Comparison of ENCODE assay signal across 1 cellular context in genomic region chr19:33350538-33351309, GRCh38.
TF ChIP-seq lines count a peak whose summit lies in the region.

No MANE protein-coding gene starts in this region.

TF ChIP-seq in GM23338, 12 proteins besides CTCF, POLR2A, EP300 and RAD21:
- TF ChIP-seq STAT1 (IDR thresholded peaks at IDR 0.05; ENCODE audit: unreplicated experiment) (no peak), POLR2AphosphoS5 (IDR thresholded peaks at IDR 0.05; ENCODE audit: low read depth) (no peak), JUNB (IDR thresholded peaks at IDR 0.05; ENCODE audit: unreplicated experiment) (no peak), ZNF331 (CRISPR knock-in tag; IDR thresholded peaks at IDR 0.05; ENCODE audit: low read depth) (no peak), ZNF462 (CRISPR knock-in tag; IDR thresholded peaks at IDR 0.05) (no peak), ETS1 (IDR thresholded peaks at IDR 0.05) (no peak), REST (IDR thresholded peaks at IDR 0.05; ENCODE audit: unreplicated experiment) (no peak), EZH2phosphoT487 (IDR thresholded peaks at IDR 0.05; ENCODE audit: unreplicated experiment) (no peak), EZH2 (IDR thresholded peaks at IDR 0.05; ENCODE audit: low read depth, unreplicated experiment) (no peak)
